In genomic region chr16:27109666-27110523, GRCh38 we compare ENCODE assay signal across 8 cellular contexts. TPM values are rescaled to one million over a fixed set of nuclear protein-coding genes. Genes with fewer than 3 reads are reported as not detected.
DNase-seq lines count a peak whose midpoint lies in the region; ATAC-seq and TF ChIP-seq lines count a peak whose summit lies in the region.

No MANE protein-coding gene starts in this region.

- H3K27me3 ChIP-seq in NT2/D1 (ENCODE audit: insufficient read depth, insufficient read length): peaks cover 5% of the 10 kb centered on the region

- peak; percentile 67 for TF ChIP-seq CTCF in epithelial cell of proximal tubule (conservative IDR thresholded peaks at IDR 0.05; ENCODE audit: low read depth, low read length)

- H3K9me3 ChIP-seq in NT2/D1 (ENCODE audit: insufficient read depth, low read length): no peaks in the 10 kb centered on the region

- H3K4me1 ChIP-seq in NT2/D1 (ENCODE audit: insufficient read depth, insufficient read length): peaks cover 8% of the 10 kb centered on the region

- peak overlapping the region; percentile 85 for H3K9ac ChIP-seq in NT2/D1 (ENCODE audit: insufficient read length, low read depth)

- H3K36me3 ChIP-seq in NT2/D1 (ENCODE audit: insufficient read depth, insufficient read length, low read length): no peaks in the 10 kb centered on the region

- peak overlapping the region; percentile 49 for H3K4me3 ChIP-seq in NT2/D1 (ENCODE audit: insufficient read length, low read depth)
- H3K4me3 ChIP-seq in epithelial cell of proximal tubule (ENCODE audit: low read depth, low read length): peak overlapping the region; percentile 42

- ATAC-seq in HG02970 (IDR thresholded peaks at IDR 0.05; ENCODE audit: low FRiP score, unreplicated experiment) (peak; percentile 51), HG03442 (IDR thresholded peaks at IDR 0.05; ENCODE audit: unreplicated experiment) (no peak)

- DNase-seq in DMS79 treated with DMSO at 0.1 percent for 48 hours (lab: John Stamatoyannopoulos, UW) (peak; percentile 43), NT2/D1 (ENCODE audit: low read depth, low spot score) (peak; percentile 68), activated T-cell treated with anti-CD3 and anti-CD28 coated beads for 1 hour (ENCODE audit: low read depth) (peak; percentile 67), epithelial cell of proximal tubule (ENCODE audit: low read depth) (no peak), myocyte (ENCODE audit: low read depth) (peak; percentile 50)
- DNase-seq in stimulated activated CD8-positive, alpha-beta memory T cell treated with anti-CD3 and anti-CD28 coated beads, Interleukin-4, amount 100 ng/mL, for 48 hours: peak; percentile 93

RNA-seq across cellular contexts. Expression of gene C16orf82, which starts 43.2 kb away (rescaled TPM):
- total RNA-seq in epithelial cell of proximal tubule (not detected in 2 replicates), myocyte (not detected in 2 replicates)
- not detected for polyA plus RNA-seq in myocyte (2012)
